In genomic region chr1:59164371-59164770, GRCh38 we compare ENCODE assay signal across 13 cellular contexts.
"Had no signal": no experiment of that assay in that cellular context is flagged by ENCODE, and none has a peak within 500 bp of the region (broad histone marks: within the 10 kb centered on the region; RNA-seq: fewer than 3 reads in every experiment).

No MANE protein-coding gene starts in this region.

- DNase-seq: activated CD4-positive, alpha-beta T cell treated with anti-CD3 and anti-CD28 coated beads for 48 hours; activated CD4-positive, alpha-beta T cell treated with anti-CD3 and anti-CD28 coated beads, Interleukin-2, amount 50 U/mL, for 4 hours; activated CD8-positive, alpha-beta memory T cell treated with anti-CD3 and anti-CD28 coated beads, Interleukin-2, amount 50 U/mL, for 48 hours; activated CD8-positive, alpha-beta T cell treated with anti-CD3 and anti-CD28 coated beads, Interleukin-2, amount 10 ng/mL, durations not matched to agents 7 days and 5 days; activated naive CD8-positive, alpha-beta T cell treated with anti-CD3 and anti-CD28 coated beads, Interleukin-2, amount 50 U/mL, for 24 hours; activated T-cell treated with anti-CD3 and anti-CD28 coated beads, Interleukin-2, amount 50 U/mL, for 1 hour; amniotic stem cell; KG1; NCI-H1092; NCI-H2029 treated with DMSO at 0.1 percent for 48 hours; NCI-H524 treated with DMSO at 0.1 percent for 48 hours; PC-3 had no signal

- ATAC-seq: activated CD4-positive, CD25-positive, alpha-beta regulatory T cell treated with anti-CD3 and anti-CD28 coated beads, Interleukin-2, amount 50 U/mL, for 24 hours; activated CD8-positive, alpha-beta T cell treated with anti-CD3 and anti-CD28 coated beads, Interleukin-2, amount 10 ng/mL, durations not matched to agents 7 days and 5 days; activated naive CD8-positive, alpha-beta T cell treated with anti-CD3 and anti-CD28 coated beads, Interleukin-2, amount 50 U/mL, for 24 hours; PC-3 had no signal
